ENCODE assay signal across 1 cellular context in genomic region chr5:179346875-179347274, GRCh38.
TF ChIP-seq lines count a peak whose summit lies in the region.

No MANE protein-coding gene starts in this region.

TF ChIP-seq in WTC11, 78 proteins besides CTCF, POLR2A, EP300 and RAD21 (continued from another document):
- TF ChIP-seq E2F5 (CRISPR knock-in tag; IDR thresholded peaks at IDR 0.05) = no peak
- no peak for TF ChIP-seq ARID4B (CRISPR knock-in tag; IDR thresholded peaks at IDR 0.05; ENCODE audit: borderline replicate concordance)
- no peak for TF ChIP-seq GABPB1 (CRISPR knock-in tag; IDR thresholded peaks at IDR 0.05)
- TF ChIP-seq, protein P1, sequence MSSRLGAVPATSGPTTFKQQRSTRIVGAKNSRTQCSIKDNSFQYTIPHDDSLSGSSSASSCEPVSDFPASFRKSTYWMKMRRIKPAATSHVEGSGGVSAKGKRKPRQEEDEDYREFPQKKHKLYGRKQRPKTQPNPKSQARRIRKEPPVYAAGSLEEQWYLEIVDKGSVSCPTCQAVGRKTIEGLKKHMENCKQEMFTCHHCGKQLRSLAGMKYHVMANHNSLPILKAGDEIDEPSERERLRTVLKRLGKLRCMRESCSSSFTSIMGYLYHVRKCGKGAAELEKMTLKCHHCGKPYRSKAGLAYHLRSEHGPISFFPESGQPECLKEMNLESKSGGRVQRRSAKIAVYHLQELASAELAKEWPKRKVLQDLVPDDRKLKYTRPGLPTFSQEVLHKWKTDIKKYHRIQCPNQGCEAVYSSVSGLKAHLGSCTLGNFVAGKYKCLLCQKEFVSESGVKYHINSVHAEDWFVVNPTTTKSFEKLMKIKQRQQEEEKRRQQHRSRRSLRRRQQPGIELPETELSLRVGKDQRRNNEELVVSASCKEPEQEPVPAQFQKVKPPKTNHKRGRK (CRISPR knock-in tag; IDR thresholded peaks at IDR 0.05; ENCODE audit: borderline replicate concordance) = no peak
- no peak for TF ChIP-seq MXD4 (CRISPR knock-in tag; IDR thresholded peaks at IDR 0.05; ENCODE audit: borderline replicate concordance)
- no peak for TF ChIP-seq ZNF396 (CRISPR knock-in tag; IDR thresholded peaks at IDR 0.05; ENCODE audit: borderline replicate concordance)
- no peak for TF ChIP-seq ZMAT4 (CRISPR knock-in tag; IDR thresholded peaks at IDR 0.05)
- TF ChIP-seq, protein P2, sequence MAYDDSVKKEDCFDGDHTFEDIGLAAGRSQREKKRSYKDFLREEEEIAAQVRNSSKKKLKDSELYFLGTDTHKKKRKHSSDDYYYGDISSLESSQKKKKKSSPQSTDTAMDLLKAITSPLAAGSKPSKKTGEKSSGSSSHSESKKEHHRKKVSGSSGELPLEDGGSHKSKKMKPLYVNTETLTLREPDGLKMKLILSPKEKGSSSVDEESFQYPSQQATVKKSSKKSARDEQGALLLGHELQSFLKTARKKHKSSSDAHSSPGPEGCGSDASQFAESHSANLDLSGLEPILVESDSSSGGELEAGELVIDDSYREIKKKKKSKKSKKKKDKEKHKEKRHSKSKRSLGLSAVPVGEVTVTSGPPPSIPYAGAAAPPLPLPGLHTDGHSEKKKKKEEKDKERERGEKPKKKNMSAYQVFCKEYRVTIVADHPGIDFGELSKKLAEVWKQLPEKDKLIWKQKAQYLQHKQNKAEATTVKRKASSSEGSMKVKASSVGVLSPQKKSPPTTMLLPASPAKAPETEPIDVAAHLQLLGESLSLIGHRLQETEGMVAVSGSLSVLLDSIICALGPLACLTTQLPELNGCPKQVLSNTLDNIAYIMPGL (CRISPR knock-in tag; IDR thresholded peaks at IDR 0.05) = no peak
- no peak for TF ChIP-seq ETV6 (CRISPR knock-in tag; IDR thresholded peaks at IDR 0.05)
- TF ChIP-seq ZNF423 (CRISPR knock-in tag; IDR thresholded peaks at IDR 0.05) = no peak
- TF ChIP-seq TCF7 (CRISPR knock-in tag; IDR thresholded peaks at IDR 0.05; ENCODE audit: low read depth) = no peak
TF ChIP-seq in WTC11: peak in this region for 0.
